Comparison of ENCODE assay signal across 18 cellular contexts in the genomic region with DNA sequence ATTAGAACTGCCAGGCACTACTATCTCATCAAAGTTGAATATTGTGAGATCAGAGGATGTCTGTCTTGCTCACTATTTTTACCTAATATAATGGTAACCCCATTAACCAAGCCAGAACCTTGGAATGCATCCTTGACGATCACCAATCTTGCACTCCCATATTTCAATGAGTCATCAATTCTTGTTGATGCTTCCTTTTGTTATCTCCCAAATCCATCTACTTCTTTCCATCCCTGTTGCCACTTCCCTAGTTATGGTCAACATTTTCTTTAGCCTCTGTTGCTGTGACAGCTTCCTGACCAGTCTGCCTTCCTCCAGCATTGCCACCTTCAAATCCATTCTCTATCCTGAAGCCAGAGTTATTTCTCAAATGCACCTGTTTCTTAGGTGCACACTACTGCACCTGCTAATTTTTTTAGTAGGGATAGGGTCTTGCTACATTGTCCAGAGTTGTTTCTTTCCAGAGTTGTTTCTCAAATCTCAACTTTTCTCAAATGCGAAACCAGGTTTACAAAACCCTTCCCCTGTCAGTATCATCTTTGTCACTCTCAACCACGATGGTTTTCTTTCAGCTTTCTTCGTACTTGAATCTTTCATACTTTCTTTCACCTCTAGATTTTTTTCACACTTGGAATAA.
"Had no signal": no experiment of that assay in that cellular context is flagged by ENCODE, and none has a peak within 500 bp of the region (broad histone marks: within the 10 kb centered on the region; RNA-seq: fewer than 3 reads in every experiment).

No MANE protein-coding gene starts in this region.

- ATAC-seq: effector memory CD8-positive, alpha-beta T cell; left ventricle myocardium superior; lower lobe of right lung; natural killer cell; psoas muscle; right cardiac atrium; stimulated activated memory B cell treated with anti-CD40 and anti-IgM and Interleukin-4, amounts not matched to agents 10 μg/mL and 1 μg/mL and 100 μg/mL, for 72 hours; upper lobe of right lung had no signal

- H3K36me3 ChIP-seq: lower lobe of right lung, ovary, transverse colon, upper lobe of right lung had no signal

- H3K27ac Mint-ChIP-seq: effector memory CD8-positive, alpha-beta T cell; natural killer cell; stimulated activated memory B cell treated with anti-CD40 and anti-IgM and Interleukin-4, amounts not matched to agents 10 μg/mL and 1 μg/mL and 100 μg/mL, for 72 hours; stimulated activated naive CD8-positive, alpha-beta T cell treated with anti-CD3 and anti-CD28 coated beads, Interleukin-15, Interleukin-2, amounts not matched to agents 100 ng/mL and 50 ng/mL, for 24 hours had no signal

- H3K27me3 Mint-ChIP-seq: stimulated activated memory B cell treated with anti-CD40 and anti-IgM and Interleukin-4, amounts not matched to agents 10 μg/mL and 1 μg/mL and 100 μg/mL, for 72 hours; stimulated activated naive CD8-positive, alpha-beta T cell treated with anti-CD3 and anti-CD28 coated beads, Interleukin-15, Interleukin-2, amounts not matched to agents 100 ng/mL and 50 ng/mL, for 24 hours had no signal

- H3K9me3 ChIP-seq: lower lobe of right lung, ovary, psoas muscle, spleen, transverse colon, upper lobe of right lung had no signal

- H3K27me3 ChIP-seq: ovary, spleen, transverse colon, upper lobe of right lung had no signal

- H3K4me1 Mint-ChIP-seq: natural killer cell; stimulated activated memory B cell treated with anti-CD40 and anti-IgM and Interleukin-4, amounts not matched to agents 10 μg/mL and 1 μg/mL and 100 μg/mL, for 72 hours had no signal

- H3K27ac ChIP-seq: lower lobe of right lung, ovary, psoas muscle, skin epidermis, spleen, transverse colon, upper lobe of right lung had no signal

- DNase-seq: cortex of kidney; effector memory CD8-positive, alpha-beta T cell; hypothalamus; left ventricle myocardium superior; lower lobe of right lung; natural killer cell; occipital lobe; ovary; posterior cingulate gyrus; psoas muscle; right cardiac atrium; spleen; stimulated activated CD4-positive, alpha-beta T cell treated with anti-CD3 and anti-CD28 coated beads, Interleukin-4, amount 100 ng/mL, for 4 hours; transverse colon; upper lobe of right lung had no signal

- H3K36me3 Mint-ChIP-seq: natural killer cell; stimulated activated memory B cell treated with anti-CD40 and anti-IgM and Interleukin-4, amounts not matched to agents 10 μg/mL and 1 μg/mL and 100 μg/mL, for 72 hours had no signal

- H3K4me3 Mint-ChIP-seq: effector memory CD8-positive, alpha-beta T cell; natural killer cell; stimulated activated memory B cell treated with anti-CD40 and anti-IgM and Interleukin-4, amounts not matched to agents 10 μg/mL and 1 μg/mL and 100 μg/mL, for 72 hours; stimulated activated naive CD8-positive, alpha-beta T cell treated with anti-CD3 and anti-CD28 coated beads, Interleukin-15, Interleukin-2, amounts not matched to agents 100 ng/mL and 50 ng/mL, for 24 hours had no signal

- H3K4me1 ChIP-seq: lower lobe of right lung, psoas muscle, spleen, transverse colon had no signal

- H3K9me3 Mint-ChIP-seq: effector memory CD8-positive, alpha-beta T cell; natural killer cell; stimulated activated memory B cell treated with anti-CD40 and anti-IgM and Interleukin-4, amounts not matched to agents 10 μg/mL and 1 μg/mL and 100 μg/mL, for 72 hours; stimulated activated naive CD8-positive, alpha-beta T cell treated with anti-CD3 and anti-CD28 coated beads, Interleukin-15, Interleukin-2, amounts not matched to agents 100 ng/mL and 50 ng/mL, for 24 hours had no signal

- H3K4me3 ChIP-seq: lower lobe of right lung, ovary, psoas muscle, skin epidermis, spleen, transverse colon, upper lobe of right lung had no signal
